28 cellular contexts compared by ENCODE assay signal in the genomic region with DNA sequence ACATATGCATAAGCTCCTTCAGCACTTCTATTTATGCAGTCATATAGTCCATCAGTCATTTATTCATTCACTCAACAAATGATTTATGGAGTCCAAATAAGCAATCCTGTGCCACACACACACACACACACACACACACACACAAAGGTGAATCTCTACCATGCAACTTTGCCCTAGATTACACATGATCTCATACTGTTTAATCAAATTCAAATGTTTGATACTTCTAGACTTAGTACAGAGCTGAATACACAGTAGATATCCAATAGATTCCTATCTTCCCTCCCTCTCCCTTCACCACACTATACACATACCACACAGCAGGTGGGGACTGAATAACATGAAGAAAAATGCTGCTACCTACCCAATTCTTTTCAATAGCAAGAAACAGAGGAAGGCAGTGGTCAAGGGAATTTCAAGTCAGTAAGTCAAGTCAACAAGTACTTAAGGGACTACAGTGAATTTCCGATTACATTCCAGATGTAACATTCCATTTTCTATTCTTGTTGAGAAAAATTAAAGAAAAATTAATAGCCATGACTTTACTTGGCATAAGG.
"Had no signal": no experiment of that assay in that cellular context is flagged by ENCODE, and none has a peak within 500 bp of the region (broad histone marks: within the 10 kb centered on the region; RNA-seq: fewer than 3 reads in every experiment).

No MANE protein-coding gene starts in this region.

- H3K27me3 ChIP-seq: esophagus muscularis mucosa, foreskin keratinocyte, heart right ventricle, neural progenitor cell, testis, tibial artery had no signal

- H3K27ac Mint-ChIP-seq: memory B cell; neural progenitor cell; progenitor cell of endocrine pancreas; stimulated activated memory B cell treated with anti-CD40 and anti-IgM and Interleukin-4, amounts not matched to agents 10 μg/mL and 1 μg/mL and 100 μg/mL, for 72 hours; type B pancreatic cell had no signal

- H3K4me3 Mint-ChIP-seq: memory B cell; nephron; neural progenitor cell; stimulated activated memory B cell treated with anti-CD40 and anti-IgM and Interleukin-4, amounts not matched to agents 10 μg/mL and 1 μg/mL and 100 μg/mL, for 72 hours; type B pancreatic cell had no signal

- H3K27ac ChIP-seq: coronary artery, esophagus muscularis mucosa, foreskin keratinocyte, heart right ventricle, neural progenitor cell, parathyroid adenoma, testis, tibial artery had no signal

- H3K27me3 Mint-ChIP-seq: memory B cell; progenitor cell of endocrine pancreas; stimulated activated memory B cell treated with anti-CD40 and anti-IgM and Interleukin-4, amounts not matched to agents 10 μg/mL and 1 μg/mL and 100 μg/mL, for 72 hours; type B pancreatic cell had no signal

- H3K4me3 ChIP-seq: coronary artery, esophagus muscularis mucosa, heart right ventricle, lung, neural progenitor cell, smooth muscle cell, testis, tibial artery had no signal

- H3K36me3 ChIP-seq: neural progenitor cell had no signal

- H3K4me1 Mint-ChIP-seq: memory B cell; nephron; neural progenitor cell; stimulated activated memory B cell treated with anti-CD40 and anti-IgM and Interleukin-4, amounts not matched to agents 10 μg/mL and 1 μg/mL and 100 μg/mL, for 72 hours had no signal

- H3K9me3 ChIP-seq: esophagus muscularis mucosa, heart right ventricle, testis, tibial artery had no signal

- H3K4me1 ChIP-seq: foreskin keratinocyte, heart right ventricle, neural progenitor cell, parathyroid adenoma, testis, tibial artery had no signal

- ATAC-seq: foreskin keratinocyte; heart right ventricle; left colon; left ventricle myocardium superior; sciatic nerve; stimulated activated memory B cell treated with anti-CD40 and anti-IgM and Interleukin-4, amounts not matched to agents 10 μg/mL and 1 μg/mL and 100 μg/mL, for 72 hours; stimulated activated naive CD8-positive, alpha-beta T cell treated with anti-CD3 and anti-CD28 coated beads, Interleukin-15, Interleukin-2, amounts not matched to agents 100 U/mL and 50 U/mL, for 24 hours had no signal

- DNase-seq: dermis blood vessel endothelial cell; effector memory CD4-positive, alpha-beta T cell; foreskin keratinocyte; glutamatergic neuron; heart right ventricle; hippocampal formation; islet precursor cell; kidney glomerular epithelial cell; left colon; left ventricle myocardium superior; stimulated activated CD4-positive, alpha-beta T cell treated with anti-CD3 and anti-CD28 coated beads, Interleukin-2, amount 100 ng/mL, for 24 hours; stimulated activated CD4-positive, alpha-beta T cell treated with anti-CD3 and anti-CD28 coated beads, Interleukin-4, amount 100 ng/mL, for 24 hours; stimulated activated naive CD8-positive, alpha-beta T cell treated with anti-CD3 and anti-CD28 coated beads, Interleukin-15, Interleukin-2, amounts not matched to agents 100 U/mL and 50 U/mL, for 24 hours; substantia nigra; testis; tibial artery had no signal

- H3K9me3 Mint-ChIP-seq: memory B cell; nephron; neural progenitor cell; stimulated activated memory B cell treated with anti-CD40 and anti-IgM and Interleukin-4, amounts not matched to agents 10 μg/mL and 1 μg/mL and 100 μg/mL, for 72 hours; type B pancreatic cell had no signal
